ENCODE assay signal across 10 cellular contexts in the genomic region with DNA sequence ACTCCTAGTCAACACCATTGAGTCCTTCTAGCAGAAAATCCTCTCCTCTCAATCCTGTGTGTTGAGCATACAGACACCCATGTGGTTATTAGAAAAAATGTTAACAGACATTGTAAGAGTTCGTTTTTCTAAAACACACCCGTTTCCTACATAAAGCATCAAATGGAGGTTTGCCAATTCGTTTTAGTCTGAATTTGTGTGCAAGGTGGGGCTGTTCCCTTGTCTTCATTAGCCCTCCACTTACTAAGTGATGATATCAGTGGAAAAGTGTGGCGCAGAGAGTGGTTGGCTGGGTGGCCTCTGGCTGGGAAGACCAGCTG. TPM values are rescaled to one million over a fixed set of nuclear protein-coding genes. Genes with fewer than 3 reads are reported as not detected.
DNase-seq lines count a peak whose midpoint lies in the region; ATAC-seq, FAIRE-seq and TF ChIP-seq lines count a peak whose summit lies in the region.
"Had no signal": no experiment of that assay in that cellular context is flagged by ENCODE, and none has a peak within 500 bp of the region (broad histone marks: within the 10 kb centered on the region; RNA-seq: fewer than 3 reads in every experiment).

No MANE protein-coding gene starts in this region.

- H3K4me3 ChIP-seq in keratinocyte (ENCODE audit: control insufficient read depth in 2 of 3, extremely low read depth in 1 of 3, insufficient read depth in 2 of 3, low read depth in 1 of 3, low read length in 3 of 3) (no peak overlapping the region), small intestine (ENCODE audit: low read depth in 1 of 2, low read length in 2 of 2) (peak overlapping the region; percentile 3 to 61)

- in situ Hi-C loops in G401 (cut with HindIII; ENCODE audit: low sequenced_read_pairs), result no loop called here

- no peak for FAIRE-seq in keratinocyte (lab: Jason Lieb, UNC)
- FAIRE-seq in small intestine (lab: Jason Lieb, UNC), result no peak

- no peak overlapping the region for H3K9ac ChIP-seq in keratinocyte (ENCODE audit: control insufficient read depth, extremely low read depth, insufficient read depth, low read length)

- peaks cover 57% of the 10 kb centered on the region for H3K79me2 ChIP-seq in keratinocyte (ENCODE audit: control insufficient read depth, insufficient read depth, low read length)

- H4K20me1 ChIP-seq in keratinocyte (ENCODE audit: control insufficient read depth, extremely low read depth, insufficient read depth, low read length), result no peaks in the 10 kb centered on the region

- no peak for TF ChIP-seq CTCF in keratinocyte (optimal IDR thresholded peaks at IDR 0.05 in 1 of 3, IDR thresholded peaks at IDR 0.05 in 1 of 3, conservative IDR thresholded peaks at IDR 0.05 in 1 of 3; ENCODE audit: extremely low read depth in 1 of 3, insufficient read depth in 2 of 3, low read length in 3 of 3)

- no peaks in the 10 kb centered on the region for H3K36me3 ChIP-seq in keratinocyte (ENCODE audit: control insufficient read depth in 2 of 2, extremely low read depth in 1 of 2, insufficient read depth in 2 of 2, low read length in 2 of 2)
- peaks cover 0 to 5% of the 10 kb centered on the region in 2 donors for H3K36me3 ChIP-seq in small intestine (ENCODE audit: control insufficient read depth in 2 of 2, insufficient read depth in 2 of 2, low read length in 2 of 2)
- H3K36me3 ChIP-seq: esophagus muscularis mucosa had no signal

- peak overlapping the region; percentile 61 to 85 (median 77) for H3K27ac Mint-ChIP-seq in IgD-negative memory B cell
- H3K27ac Mint-ChIP-seq in activated CD4-positive, alpha-beta memory T cell treated with anti-CD3 and anti-CD28 coated beads, Interleukin-2, amount 10 ng/mL, durations not matched to agents 7 days and 5 days, result peak overlapping the region; percentile 90

- H3K27me3 ChIP-seq in keratinocyte (ENCODE audit: control insufficient read depth, extremely low read depth, insufficient read depth, low read length), result no peaks in the 10 kb centered on the region
- H3K27me3 ChIP-seq in small intestine (ENCODE audit: control insufficient read depth in 2 of 2, insufficient read depth in 2 of 2, low read length in 2 of 2), result no peaks in the 10 kb centered on the region

- no peaks in the 10 kb centered on the region for H3K9me3 Mint-ChIP-seq in IgD-negative memory B cell
- H3K9me3 Mint-ChIP-seq in activated CD4-positive, alpha-beta memory T cell treated with anti-CD3 and anti-CD28 coated beads, Interleukin-2, amount 10 ng/mL, durations not matched to agents 7 days and 5 days, result no peaks in the 10 kb centered on the region

- no peak for DNase-seq in activated CD4-positive, alpha-beta memory T cell treated with anti-CD3 and anti-CD28 coated beads, Interleukin-2, amount 10 ng/mL, durations not matched to agents 7 days and 5 days
- DNase-seq in keratinocyte (ENCODE audit: low read depth, low spot score) (no peak), small intestine (no peak), G401 (ENCODE audit: low spot score) (no peak), NCI-H2171 (lab: John Stamatoyannopoulos, UW) (no peak), NCI-H748 treated with DMSO at 0.1 percent for 48 hours (lab: John Stamatoyannopoulos, UW) (no peak)
- DNase-seq: NCI-H1694 had no signal

- WGBS in small intestine, 3 donors, result 21 to 38% (median 21%) methylated on average over 4 of the region's 4 CpGs

- H3K27ac ChIP-seq in keratinocyte (ENCODE audit: control insufficient read depth, insufficient read depth, low read length), result no peak overlapping the region
- peak overlapping the region; percentile 84 to 97 for H3K27ac ChIP-seq in small intestine (ENCODE audit: low read depth in 1 of 2, low read length in 1 of 2)

- no peak for ATAC-seq in GM18867 (IDR thresholded peaks at IDR 0.05; ENCODE audit: unreplicated experiment)

- dilution Hi-C loops in keratinocyte (cut with MboI; ENCODE audit: extremely low pct_ligation_motif_present, low sequenced_read_pairs), result no loop called here

- CTCF ChIA-PET in activated CD4-positive, alpha-beta memory T cell treated with anti-CD3 and anti-CD28 coated beads, Interleukin-2, amount 10 ng/mL, durations not matched to agents 7 days and 5 days (lab: Charles Lee), result interaction anchor here (0.5 to 12.5 kb wide), 12 partner anchors 8 to 382 kb away, joined by 3 to 93 read pairs (median 8); a partner anchor contains a TSS

- peaks cover 5% of the 10 kb centered on the region for H3K9me1 ChIP-seq in keratinocyte (ENCODE audit: control insufficient read depth, extremely low read depth, insufficient read depth, low read length)

- no peaks in the 10 kb centered on the region for H3K27me3 Mint-ChIP-seq in IgD-negative memory B cell
- no peaks in the 10 kb centered on the region for H3K27me3 Mint-ChIP-seq in activated CD4-positive, alpha-beta memory T cell treated with anti-CD3 and anti-CD28 coated beads, Interleukin-2, amount 10 ng/mL, durations not matched to agents 7 days and 5 days

- H3K4me1 ChIP-seq in keratinocyte (ENCODE audit: control insufficient read depth, extremely low read depth, insufficient read depth, low read length), result peaks cover 15% of the 10 kb centered on the region
- peaks cover 9 to 14% of the 10 kb centered on the region in 2 donors for H3K4me1 ChIP-seq in small intestine (ENCODE audit: control insufficient read depth in 2 of 2, insufficient read depth in 1 of 2, low read depth in 1 of 2, low read length in 1 of 2)

- POLR2A ChIA-PET in activated CD4-positive, alpha-beta memory T cell treated with anti-CD3 and anti-CD28 coated beads, Interleukin-2, amount 10 ng/mL, durations not matched to agents 7 days and 5 days (lab: Charles Lee), result interaction anchor here (1.2 to 9.2 kb wide), 9 partner anchors 9 to 123 kb away, joined by 3 to 98 read pairs (median 18); a partner anchor contains a TSS

- peak overlapping the region; percentile 70 to 98 (median 92) for H3K4me3 Mint-ChIP-seq in IgD-negative memory B cell
- H3K4me3 Mint-ChIP-seq in activated CD4-positive, alpha-beta memory T cell treated with anti-CD3 and anti-CD28 coated beads, Interleukin-2, amount 10 ng/mL, durations not matched to agents 7 days and 5 days, result peak overlapping the region; percentile 94

- H3K9me3 ChIP-seq in keratinocyte (ENCODE audit: control insufficient read depth, low read depth, low read length) (no peaks in the 10 kb centered on the region), small intestine (ENCODE audit: control insufficient read depth, low read depth) (no peaks in the 10 kb centered on the region)
- H3K9me3 ChIP-seq: esophagus muscularis mucosa had no signal

- peaks cover 4% of the 10 kb centered on the region for H3K36me3 Mint-ChIP-seq in IgD-negative memory B cell
- H3K36me3 Mint-ChIP-seq in activated CD4-positive, alpha-beta memory T cell treated with anti-CD3 and anti-CD28 coated beads, Interleukin-2, amount 10 ng/mL, durations not matched to agents 7 days and 5 days (ENCODE audit: low read depth), result peaks cover 61% of the 10 kb centered on the region

- peak overlapping the region; percentile 27 for H3K4me2 ChIP-seq in keratinocyte (ENCODE audit: control insufficient read depth, extremely low read depth, insufficient read depth, low read depth, low read length)

- H2AFZ ChIP-seq in keratinocyte (ENCODE audit: control insufficient read depth, low read length), result no peak overlapping the region

- peaks cover 26 to 48% (median 39%) of the 10 kb centered on the region in 3 donors for H3K4me1 Mint-ChIP-seq in IgD-negative memory B cell
- peaks cover 63% of the 10 kb centered on the region for H3K4me1 Mint-ChIP-seq in activated CD4-positive, alpha-beta memory T cell treated with anti-CD3 and anti-CD28 coated beads, Interleukin-2, amount 10 ng/mL, durations not matched to agents 7 days and 5 days

RNA-seq across cellular contexts. Expression of a gene that starts 2.7 kb away (rescaled TPM):
- polyA plus RNA-seq in IgD-negative memory B cell, result 177 TPM
- total RNA-seq in activated CD4-positive, alpha-beta memory T cell treated with anti-CD3 and anti-CD28 coated beads, Interleukin-2, amount 10 ng/mL, durations not matched to agents 7 days and 5 days, result 100 to 1,000 TPM; 320 to 328 TPM
- polyA plus RNA-seq in keratinocyte, result 30.6 to 48.8 TPM (median 45.6 TPM) in 3 replicates
- 11.9 TPM for polyA plus RNA-seq in keratinocyte (2011; ENCODE audit: low read depth)
- polyA plus RNA-seq in keratinocyte (2011; cell fraction: cytosol; rRNA removed), result 36.4 and 42.2 TPM in 2 replicates
- 33.6 and 37.3 TPM in 2 replicates for polyA plus RNA-seq in keratinocyte (2011; cell fraction: nucleus; rRNA removed)
- 28.0 and 41.5 TPM in 2 replicates for polyA plus RNA-seq in keratinocyte (2012; ENCODE audit: low replicate concordance)
- polyA minus RNA-seq in keratinocyte, result 37.5 to 59.3 TPM (median 43.8 TPM) in 3 replicates
- 28.4 TPM for polyA minus RNA-seq in keratinocyte (2011; cell fraction: cytosol; rRNA and poly(A)+ RNA removed)
- 11.5 and 12.3 TPM in 2 replicates for polyA minus RNA-seq in keratinocyte (2011; cell fraction: nucleus; rRNA and poly(A)+ RNA removed)
- polyA plus RNA-seq in small intestine, result 100 to 1,000 TPM; 231 to 592 (median 569) TPM
- 82.3 and 90.0 TPM in 2 replicates for total RNA-seq in G401 (2014; rRNA removed; shearing (Covaris generic))

RNA-seq across cellular contexts. Expression of a gene that starts 14.1 kb away (rescaled TPM):
- polyA plus RNA-seq in IgD-negative memory B cell, result 76.5 TPM
- 10 to 100 TPM; 56.1 to 58.5 TPM for total RNA-seq in activated CD4-positive, alpha-beta memory T cell treated with anti-CD3 and anti-CD28 coated beads, Interleukin-2, amount 10 ng/mL, durations not matched to agents 7 days and 5 days
- polyA plus RNA-seq in keratinocyte, result 0.03 to 0.09 TPM (median 0.05 TPM) in 3 replicates
- polyA plus RNA-seq in keratinocyte (2011; ENCODE audit: low read depth), result not detected
- polyA plus RNA-seq in keratinocyte (2011; cell fraction: cytosol; rRNA removed), result 0.03 and 0.07 TPM in 2 replicates
- 0.09 and 0.17 TPM in 2 replicates for polyA plus RNA-seq in keratinocyte (2011; cell fraction: nucleus; rRNA removed)
- 0.08 TPM in 1 of 2 replicates, not detected in the other for polyA plus RNA-seq in keratinocyte (2012; ENCODE audit: low replicate concordance)
- polyA minus RNA-seq in keratinocyte, result not detected in 3 replicates
- not detected for polyA minus RNA-seq in keratinocyte (2011; cell fraction: cytosol; rRNA and poly(A)+ RNA removed)
- polyA minus RNA-seq in keratinocyte (2011; cell fraction: nucleus; rRNA and poly(A)+ RNA removed), result not detected in 2 replicates
- polyA plus RNA-seq in small intestine, result 1 to 10 TPM; 1.8 to 4.5 (median 3.8) TPM
- total RNA-seq in G401 (2014; rRNA removed; shearing (Covaris generic)), result 1.4 and 4.2 TPM in 2 replicates

RNA-seq across cellular contexts. Expression of a gene that starts 25.0 kb away (rescaled TPM):
- polyA plus RNA-seq in IgD-negative memory B cell (24.5 TPM), keratinocyte (34.6 to 49.8 TPM (median 36.9 TPM) in 3 replicates), small intestine (10 to 100 TPM; 12.4 to 28.3 (median 16.3) TPM)
- 10 to 100 TPM; 32.1 to 32.3 TPM for total RNA-seq in activated CD4-positive, alpha-beta memory T cell treated with anti-CD3 and anti-CD28 coated beads, Interleukin-2, amount 10 ng/mL, durations not matched to agents 7 days and 5 days
- polyA plus RNA-seq in keratinocyte (2011; ENCODE audit: low read depth), result 31.2 TPM
- polyA plus RNA-seq in keratinocyte (2011; cell fraction: cytosol; rRNA removed), result 15.9 and 21.8 TPM in 2 replicates
- 135 and 136 TPM in 2 replicates for polyA plus RNA-seq in keratinocyte (2011; cell fraction: nucleus; rRNA removed)
- 39.2 and 43.4 TPM in 2 replicates for polyA plus RNA-seq in keratinocyte (2012; ENCODE audit: low replicate concordance)
- polyA minus RNA-seq in keratinocyte, result 24.3 to 33.1 TPM (median 26.9 TPM) in 3 replicates
- 15.2 TPM for polyA minus RNA-seq in keratinocyte (2011; cell fraction: cytosol; rRNA and poly(A)+ RNA removed)
- polyA minus RNA-seq in keratinocyte (2011; cell fraction: nucleus; rRNA and poly(A)+ RNA removed), result 26.9 and 35.3 TPM in 2 replicates
- 31.0 and 32.7 TPM in 2 replicates for total RNA-seq in G401 (2014; rRNA removed; shearing (Covaris generic))

RNA-seq across cellular contexts. Expression of a gene that starts 38.4 kb away (rescaled TPM):
- polyA plus RNA-seq in IgD-negative memory B cell, result not detected
- total RNA-seq in activated CD4-positive, alpha-beta memory T cell treated with anti-CD3 and anti-CD28 coated beads, Interleukin-2, amount 10 ng/mL, durations not matched to agents 7 days and 5 days, result not detected
- not detected in 3 replicates for polyA plus RNA-seq in keratinocyte
- not detected for polyA plus RNA-seq in keratinocyte (2011; ENCODE audit: low read depth)
- not detected in 2 replicates for polyA plus RNA-seq in keratinocyte (2011; cell fraction: cytosol; rRNA removed)
- polyA plus RNA-seq in keratinocyte (2011; cell fraction: nucleus; rRNA removed), result not detected in 2 replicates
- not detected in 2 replicates for polyA plus RNA-seq in keratinocyte (2012; ENCODE audit: low replicate concordance)
- polyA minus RNA-seq in keratinocyte, result not detected in 3 replicates
- not detected for polyA minus RNA-seq in keratinocyte (2011; cell fraction: cytosol; rRNA and poly(A)+ RNA removed)
- polyA minus RNA-seq in keratinocyte (2011; cell fraction: nucleus; rRNA and poly(A)+ RNA removed), result not detected in 2 replicates
- 1 to 10 TPM; 1.6 to 5.7 (median 2.3) TPM for polyA plus RNA-seq in small intestine
- not detected in 2 replicates for total RNA-seq in G401 (2014; rRNA removed; shearing (Covaris generic))

Comparison
In these comparisons a context has a peak if more than half of its experiments do, and no peak if none do; other contexts are left out.
1. H3K4me3 ChIP-seq: peak in small intestine (2 of 2); none in keratinocyte (0 of 3).
2. RNA of a gene that starts 14.1 kb away (polyA plus RNA-seq): 76.5 TPM in IgD-negative memory B cell (single experiment); 1.8 to 4.5 TPM in small intestine and 0.03 to 0.17 TPM in keratinocyte; every median in the first group is over 10 times any median in the second.